In genomic region chr16:2948807-2949704, GRCh38 we compare ENCODE assay signal across 19 cellular contexts. TPM values are rescaled to one million over a fixed set of nuclear protein-coding genes. Genes with fewer than 3 reads are reported as not detected.
DNase-seq lines count a peak whose midpoint lies in the region; ATAC-seq and TF ChIP-seq lines count a peak whose summit lies in the region.
"Had no signal": no experiment of that assay in that cellular context is flagged by ENCODE, and none has a peak within 500 bp of the region (broad histone marks: within the 10 kb centered on the region; RNA-seq: fewer than 3 reads in every experiment).

No MANE protein-coding gene starts in this region.

- H3K9me2 ChIP-seq in PC-3 (replicated peaks; ENCODE audit: low read length), result no peaks in the 10 kb centered on the region

- no peaks in the 10 kb centered on the region for H3F3A ChIP-seq in PC-3 (ENCODE audit: low read length, unreplicated experiment)

- H3K27me3 ChIP-seq in H7 (ENCODE audit: control insufficient read depth, insufficient read depth, low read length) (no peaks in the 10 kb centered on the region), PC-3 (ENCODE audit: low read length) (no peaks in the 10 kb centered on the region)

- H3K4me2 ChIP-seq in PC-3 (ENCODE audit: low read length), result no peak overlapping the region

- no peak overlapping the region for H3K27ac ChIP-seq in PC-3 (ENCODE audit: low read length)
- H3K27ac ChIP-seq: BLaER1 treated with 17β-estradiol and CSF1 and Interleukin-3, amounts not matched to agents 10 nM and 100 nM; GM23248 had no signal

- ATAC-seq in PC-3, result no peak
- no peak for ATAC-seq in HG03280 (IDR thresholded peaks at IDR 0.05; ENCODE audit: unreplicated experiment)
- ATAC-seq in GM21528 (IDR thresholded peaks at IDR 0.05; ENCODE audit: low FRiP score, unreplicated experiment), result no peak

- CTCF ChIA-PET in PC-3 (lab: Charles Lee), result no interaction called here

- H3K4me3 Mint-ChIP-seq in glutamatergic neuron (ENCODE audit: unreplicated experiment), result no peak overlapping the region
- H3K4me3 Mint-ChIP-seq: CD8-positive, alpha-beta memory T cell had no signal

- H3K27ac Mint-ChIP-seq in glutamatergic neuron (ENCODE audit: unreplicated experiment), result peak overlapping the region; percentile 17
- H3K27ac Mint-ChIP-seq: CD8-positive, alpha-beta memory T cell had no signal

- no peaks in the 10 kb centered on the region for H4K20me1 ChIP-seq in PC-3 (ENCODE audit: low read length)

- H3K4me3 ChIP-seq in H7 (ENCODE audit: insufficient read depth, low read depth, low read length), result no peak overlapping the region
- no peak overlapping the region for H3K4me3 ChIP-seq in PC-3 (ENCODE audit: low read length)
- H3K4me3 ChIP-seq: BLaER1 treated with 17β-estradiol and CSF1 and Interleukin-3, amounts not matched to agents 10 nM and 100 nM; GM23248 had no signal

- H3K36me3 ChIP-seq in H7 (replicated peaks; ENCODE audit: control insufficient read depth, insufficient read depth, low read length), result no peaks in the 10 kb centered on the region
- H3K36me3 ChIP-seq in PC-3 (ENCODE audit: low read depth, low read length), result no peaks in the 10 kb centered on the region

- POLR2A ChIA-PET in PC-3 (lab: Charles Lee; ENCODE audit: unreplicated experiment), result no interaction called here

- peaks cover 8% of the 10 kb centered on the region for H3K27me3 Mint-ChIP-seq in glutamatergic neuron (ENCODE audit: unreplicated experiment)
- H3K27me3 Mint-ChIP-seq: CD8-positive, alpha-beta memory T cell had no signal

- TF ChIP-seq CTCF in PC-3 (conservative IDR thresholded peaks at IDR 0.05; ENCODE audit: low read depth, low read length) (no peak), glutamatergic neuron (IDR thresholded peaks at IDR 0.05; ENCODE audit: partially characterized antibody, unreplicated experiment) (no peak)

- H3K36me3 Mint-ChIP-seq in glutamatergic neuron (ENCODE audit: unreplicated experiment), result peaks cover 8% of the 10 kb centered on the region

- H3K79me2 ChIP-seq in PC-3 (ENCODE audit: low read length), result no peaks in the 10 kb centered on the region

- BruUV-seq in PC-3 (replicated peaks; lab: Mats Ljungman, UMichigan), result TSS peak; percentile 58

- DNase-seq in H7 (peak; percentile 33), PC-3 (no peak), glutamatergic neuron (no peak), posterior vena cava (ENCODE audit: low spot score) (peak; percentile 68), DMS53 treated with DMSO at 0.1 percent for 48 hours (lab: John Stamatoyannopoulos, UW; ENCODE audit: unreplicated experiment) (no peak), mucosa of gallbladder (ENCODE audit: low spot score) (no peak)
- DNase-seq: CD8-positive, alpha-beta memory T cell; DMS79; GM23248; HCEC 1CT; NCI-H1092 treated with DMSO at 0.1 percent for 48 hours; NCI-H2081 treated with DMSO at 0.1 percent for 48 hours; NCI-H510A; NCI-H748 treated with DMSO at 0.1 percent for 48 hours; NK-92 treated with Interleukin-12 subunit alpha and Interleukin-12 subunit beta, amount 100 ng/mL, for 24 hours; SIG-M5 had no signal

- peaks cover 2% of the 10 kb centered on the region for H3K9me3 Mint-ChIP-seq in glutamatergic neuron (ENCODE audit: unreplicated experiment)
- H3K9me3 Mint-ChIP-seq: CD8-positive, alpha-beta memory T cell had no signal

- intact Hi-C loops in PC-3 (cut with micrococcal nuclease), result no loop called here
- intact Hi-C loops in posterior vena cava (cut with DNase I), result no loop called here

- H3K9me3 ChIP-seq in PC-3 (ENCODE audit: low read length), result no peaks in the 10 kb centered on the region

- H3K4me1 ChIP-seq in PC-3 (ENCODE audit: insufficient read depth, low read length), result no peaks in the 10 kb centered on the region

- H3K4me1 Mint-ChIP-seq in glutamatergic neuron (ENCODE audit: low read depth, unreplicated experiment), result peaks cover 7% of the 10 kb centered on the region
- H3K4me1 Mint-ChIP-seq: CD8-positive, alpha-beta memory T cell had no signal

- no peak overlapping the region for H2AFZ ChIP-seq in PC-3 (ENCODE audit: low read length)
- H2AFZ ChIP-seq: GM23248 had no signal

- no peak overlapping the region for H3K9ac ChIP-seq in PC-3 (ENCODE audit: low read length)
- H3K9ac ChIP-seq: BLaER1 treated with 17β-estradiol and CSF1 and Interleukin-3, amounts not matched to agents 10 nM and 100 nM; GM23248 had no signal

RNA-seq across cellular contexts. Expression of gene KREMEN2, which starts 15.0 kb away (rescaled TPM):
- 17.6 and 20.9 TPM in 2 replicates for total RNA-seq in H7 (2014; rRNA removed; shearing (Covaris generic))
- total RNA-seq in PC-3 (2014; rRNA removed) (3.6 and 7.1 TPM in 2 replicates), glutamatergic neuron (ENCODE audit: unreplicated experiment) (12.8 TPM), posterior vena cava (not detected), mucosa of gallbladder (not detected)
- total RNA-seq: CD8-positive, alpha-beta memory T cell; GM23248 had no signal

RNA-seq across cellular contexts. Expression of gene PAQR4, which starts 20.1 kb away (rescaled TPM):
- total RNA-seq in H7 (2014; rRNA removed; shearing (Covaris generic)), result 62.6 and 65.6 TPM in 2 replicates
- 37.9 and 45.0 TPM in 2 replicates for total RNA-seq in PC-3 (2014; rRNA removed)
- 69.1 TPM for total RNA-seq in glutamatergic neuron (ENCODE audit: unreplicated experiment)
- 1 to 10 TPM; 2.5 to 5.4 TPM for total RNA-seq in posterior vena cava
- 33.1 TPM for total RNA-seq in mucosa of gallbladder

RNA-seq across cellular contexts. Expression of gene PKMYT1, which starts 31.2 kb away (rescaled TPM):
- 85.4 and 94.0 TPM in 2 replicates for total RNA-seq in H7 (2014; rRNA removed; shearing (Covaris generic))
- total RNA-seq in PC-3 (2014; rRNA removed) (51.9 and 109 TPM in 2 replicates), glutamatergic neuron (ENCODE audit: unreplicated experiment) (8.5 TPM), posterior vena cava (1 to 10 TPM in 1 of 2 donors, under 1 TPM in 1; 0.76 to 1.6 TPM), mucosa of gallbladder (4.5 TPM)

RNA-seq across cellular contexts. Expression of gene FLYWCH1, which starts 37.3 kb away (rescaled TPM):
- total RNA-seq in H7 (2014; rRNA removed; shearing (Covaris generic)), result 22.7 and 33.5 TPM in 2 replicates
- 41.4 and 54.7 TPM in 2 replicates for total RNA-seq in PC-3 (2014; rRNA removed)
- total RNA-seq in glutamatergic neuron (ENCODE audit: unreplicated experiment), result 77.1 TPM
- 10 to 100 TPM; 31.0 to 37.7 TPM for total RNA-seq in posterior vena cava
- 57.5 TPM for total RNA-seq in mucosa of gallbladder

Comparison
In these comparisons a context has a peak if more than half of its experiments do, and no peak if none do; other contexts are left out.
1. DNase-seq: peak in H7 (single experiment) and posterior vena cava (single experiment); none in PC-3 (single experiment), glutamatergic neuron (single experiment), DMS53 treated with DMSO at 0.1 percent for 48 hours (single experiment) and mucosa of gallbladder (single experiment).